Comparison of ENCODE assay signal across 18 cellular contexts in the genomic region with DNA sequence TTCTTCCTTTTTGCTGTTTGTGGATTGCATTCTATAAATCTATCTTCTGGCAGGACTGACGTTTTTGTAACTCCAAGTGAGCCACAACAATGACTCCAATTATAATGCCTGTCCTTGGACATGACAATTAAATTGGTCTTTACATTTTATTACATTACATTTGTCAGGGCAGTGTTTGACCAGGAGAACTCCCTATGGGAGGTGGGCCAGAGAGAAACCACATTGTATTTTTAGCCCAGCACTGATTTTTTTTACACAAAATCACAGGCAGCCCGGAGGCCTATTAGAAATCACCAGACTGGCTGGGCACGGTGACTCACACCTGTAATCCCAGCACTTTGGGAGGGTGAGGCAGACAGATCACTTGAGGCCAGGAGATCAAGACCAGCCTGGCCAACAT.
DNase-seq lines count a peak whose midpoint lies in the region; ATAC-seq and TF ChIP-seq lines count a peak whose summit lies in the region.
"Had no signal": no experiment of that assay in that cellular context is flagged by ENCODE, and none has a peak within 500 bp of the region (broad histone marks: within the 10 kb centered on the region; RNA-seq: fewer than 3 reads in every experiment).

No MANE protein-coding gene starts in this region.

- dilution Hi-C loops in IMR-90 (cut with HindIII; ENCODE audit: low sequenced_read_pairs, unreplicated experiment) = no loop called here

- WGBS in IMR-90 (ENCODE audit: extremely low coverage in 2 of 2, insufficient read length in 1 of 2), 2 experiments = 100% methylated on average over 1 of the region's 3 CpGs; no CpG with 5 or more reads in 1 of the 2 experiments
- WGBS in sigmoid colon, 2 donors = 13 to 66% methylated on average over 3 of the region's 3 CpGs

- no peak for ATAC-seq in IMR-90 (ENCODE audit: low read depth)
- ATAC-seq: activated CD8-positive, alpha-beta T cell treated with anti-CD3 and anti-CD28 coated beads, Interleukin-2, amount 10 ng/mL, durations not matched to agents 7 days and 5 days; gastrocnemius medialis had no signal

- DNase-seq in EL (peak; percentile 17), IMR-90 (peak; percentile 16), colonic mucosa (peak; percentile 22), sigmoid colon (no peak), SK-N-DZ (ENCODE audit: low spot score) (no peak), NCI-H1436 treated with DMSO at 0.1 percent for 48 hours (lab: John Stamatoyannopoulos, UW) (no peak), LoVo (ENCODE audit: low spot score) (no peak)
- DNase-seq: activated CD8-positive, alpha-beta T cell treated with anti-CD3 and anti-CD28 coated beads, Interleukin-2, amount 10 ng/mL, durations not matched to agents 7 days and 5 days; activated T-cell treated with anti-CD3 and anti-CD28 coated beads, Interleukin-2, amount 50 U/mL, for 24 hours; CD8-positive, alpha-beta memory T cell; DMS79; dorsolateral prefrontal cortex; gastrocnemius medialis; Kasumi-1; NCI-H2171; NCI-H82; SJCRH30 had no signal

- H4K5ac ChIP-seq in IMR-90 (ENCODE audit: low read depth, low read length) = no peak overlapping the region

- TF ChIP-seq EP300 in sigmoid colon (IDR thresholded peaks at IDR 0.05) = no peak

- H3K4me1 ChIP-seq in IMR-90 (ENCODE audit: control insufficient read depth, insufficient read depth, low read length) = peaks cover 6% of the 10 kb centered on the region
- H3K4me1 ChIP-seq in colonic mucosa = no peaks in the 10 kb centered on the region
- peaks cover 0 to 58% (median 53%) of the 10 kb centered on the region in 4 donors for H3K4me1 ChIP-seq in sigmoid colon
- H3K4me1 ChIP-seq: prostate gland had no signal

- no peak overlapping the region for H3K9ac ChIP-seq in IMR-90 (ENCODE audit: low read depth, low read length)
- no peak overlapping the region for H3K9ac ChIP-seq in colonic mucosa (ENCODE audit: low read depth in 2 of 2, low read length in 2 of 2)

- H2AK9ac ChIP-seq in IMR-90 (replicated peaks; ENCODE audit: low read depth, low read length, poor library complexity) = no peak overlapping the region

- no peak for TF ChIP-seq POLR2A in IMR-90 (IDR thresholded peaks at IDR 0.05; ENCODE audit: low read depth, low read length)
- TF ChIP-seq POLR2A in sigmoid colon (IDR thresholded peaks at IDR 0.05) = no peak

- H3K9me3 ChIP-seq in IMR-90 (ENCODE audit: control insufficient read depth, insufficient read depth, low read length) (no peaks in the 10 kb centered on the region), colonic mucosa (no peaks in the 10 kb centered on the region), sigmoid colon (no peaks in the 10 kb centered on the region)
- H3K9me3 ChIP-seq: gastrocnemius medialis, prostate gland, SJCRH30 had no signal

- H2BK15ac ChIP-seq in IMR-90 (ENCODE audit: low read depth, low read length) = 0 out of 3 replicates have a peak overlapping the region, but pooled peaks have one; percentile 59

- no peak for TF ChIP-seq RAD21 in IMR-90 (IDR thresholded peaks at IDR 0.05; ENCODE audit: low read length)

- H3K56ac ChIP-seq in IMR-90 (ENCODE audit: extremely low read depth, insufficient read depth, low read length) = no peak overlapping the region

- TF ChIP-seq CTCF in IMR-90 (conservative IDR thresholded peaks at IDR 0.05; ENCODE audit: low read depth, low read length) = no peak
- no peak for TF ChIP-seq CTCF in colonic mucosa (IDR thresholded peaks at IDR 0.05)
- TF ChIP-seq CTCF in sigmoid colon (IDR thresholded peaks at IDR 0.05) = no peak

- CTCF ChIA-PET in IMR-90 (lab: Yijun Ruan, JAX) = interaction anchor here (0.6 kb wide), 1 partner anchor 12 kb away, joined by 4 read pairs; no protein-coding TSS in a partner anchor

- H3K36me3 ChIP-seq in IMR-90 (ENCODE audit: control insufficient read depth, insufficient read depth, low read length) (no peaks in the 10 kb centered on the region), colonic mucosa (no peaks in the 10 kb centered on the region), sigmoid colon (peaks cover 0 to 27% (median 4%) of the 10 kb centered on the region in 4 donors)
- H3K36me3 ChIP-seq: gastrocnemius medialis, prostate gland, SJCRH30 had no signal

- H2AFZ ChIP-seq in IMR-90 (replicated peaks; ENCODE audit: low read length, poor library complexity) = no peak overlapping the region

- POLR2A ChIA-PET in IMR-90 (lab: Charles Lee; ENCODE audit: unreplicated experiment) = no interaction called here

- no peak overlapping the region for H2AK5ac ChIP-seq in IMR-90 (ENCODE audit: low read depth, low read length)

- 0 out of 2 replicates have a peak overlapping the region, but pooled peaks have one; percentile 3 for H3K23ac ChIP-seq in IMR-90 (ENCODE audit: low read depth, low read length)

- BruUV-seq in IMR-90 (replicated peaks; lab: Mats Ljungman, UMichigan) = no TSS peak

- peak overlapping the region; percentile 9; the same call in 1 of the 2 replicates for H2BK20ac ChIP-seq in IMR-90 (ENCODE audit: low read depth, low read length)

- H3K27ac ChIP-seq in IMR-90 (ENCODE audit: insufficient read depth, low read length) (no peak overlapping the region), colonic mucosa (no peak overlapping the region), sigmoid colon (peak overlapping the region; percentile 30 to 74 (median 58))
- H3K27ac ChIP-seq: dorsolateral prefrontal cortex, gastrocnemius medialis, prostate gland, SJCRH30 had no signal

- intact Hi-C loops in IMR-90 (cut with micrococcal nuclease) (no loop called here), colonic mucosa (cut with DNase I) (no loop called here), sigmoid colon (cut with DNase I) (loop anchor here (10.0 kb wide), 1 partner anchor 445 kb away; no protein-coding TSS in a partner anchor)

- H4K8ac ChIP-seq in IMR-90 (ENCODE audit: low read depth in 2 of 2, low read length in 2 of 2) = no peak overlapping the region

- H2BK5ac ChIP-seq in IMR-90 (ENCODE audit: low read depth, low read length, poor library complexity, severe bottlenecking) = no peak overlapping the region

- in situ Hi-C loops in IMR-90 (cut with MboI; ENCODE audit: low sequenced_read_pairs) = no loop called here

- H3K79me1 ChIP-seq in IMR-90 (ENCODE audit: low read depth in 1 of 2, low read length in 2 of 2) = 0 out of 4 replicates have a peak, but pooled peaks cover 0 to 3% of the 10 kb centered on the region in 2 experiments

- no peaks in the 10 kb centered on the region for H4K20me1 ChIP-seq in IMR-90 (ENCODE audit: insufficient read depth, low read length)

- no peak overlapping the region for H3K4me3 ChIP-seq in IMR-90 (ENCODE audit: insufficient read depth, low read depth, low read length)
- H3K4me3 ChIP-seq in colonic mucosa = no peak overlapping the region
- no peak overlapping the region for H3K4me3 ChIP-seq in sigmoid colon
- H3K4me3 ChIP-seq: dorsolateral prefrontal cortex, gastrocnemius medialis, prostate gland, SJCRH30 had no signal

- H3K9me1 ChIP-seq in IMR-90 (ENCODE audit: insufficient read depth, low read length) = peaks cover 7% of the 10 kb centered on the region

- H3K4ac ChIP-seq in IMR-90 (ENCODE audit: low read depth, low read length) = 0 out of 2 replicates have a peak overlapping the region, but pooled peaks have one; percentile 23

- H3K27me3 ChIP-seq in IMR-90 (ENCODE audit: control insufficient read depth, insufficient read depth, low read length) (no peaks in the 10 kb centered on the region), colonic mucosa (no peaks in the 10 kb centered on the region), sigmoid colon (no peaks in the 10 kb centered on the region)
- H3K27me3 ChIP-seq: dorsolateral prefrontal cortex, gastrocnemius medialis, SJCRH30 had no signal

- no peak overlapping the region for H3K4me2 ChIP-seq in IMR-90 (ENCODE audit: low read depth, low read length)

- no peak overlapping the region for H3K14ac ChIP-seq in IMR-90 (replicated peaks; ENCODE audit: low read depth, low read length)

- no peak overlapping the region for H3K18ac ChIP-seq in IMR-90 (ENCODE audit: low read depth, low read length)

- no peak overlapping the region for H4K91ac ChIP-seq in IMR-90 (ENCODE audit: insufficient read depth, low read depth, low read length)

- H2BK120ac ChIP-seq in IMR-90 (ENCODE audit: low read depth, low read length) = no peak overlapping the region

TF ChIP-seq in IMR-90, 13 proteins besides CTCF, POLR2A, EP300 and RAD21:
- TF ChIP-seq RFX5 (IDR thresholded peaks at IDR 0.05; ENCODE audit: low read depth, low read length) (no peak), MAFK (IDR thresholded peaks at IDR 0.05; ENCODE audit: low read depth, low read length) (no peak), RCOR1 (IDR thresholded peaks at IDR 0.05; ENCODE audit: insufficient replicate concordance, low read length) (no peak), CEBPB (IDR thresholded peaks at IDR 0.05; ENCODE audit: low read depth, low read length) (no peak), FOS (IDR thresholded peaks at IDR 0.05; ENCODE audit: low read depth, low read length) (no peak), MXI1 (IDR thresholded peaks at IDR 0.05; ENCODE audit: borderline replicate concordance, low read depth, low read length) (no peak), CHD1 (IDR thresholded peaks at IDR 0.05; ENCODE audit: low read depth, low read length) (no peak), MAZ (IDR thresholded peaks at IDR 0.05; ENCODE audit: borderline replicate concordance, low read depth, low read length) (no peak), NFE2L2 (IDR thresholded peaks at IDR 0.05; ENCODE audit: low read depth, low read length) (no peak), SMC3 (IDR thresholded peaks at IDR 0.05; ENCODE audit: low read depth, low read length) (no peak), BHLHE40 (IDR thresholded peaks at IDR 0.05; ENCODE audit: low read depth, low read length) (no peak)
- TF ChIP-seq, protein P1, sequence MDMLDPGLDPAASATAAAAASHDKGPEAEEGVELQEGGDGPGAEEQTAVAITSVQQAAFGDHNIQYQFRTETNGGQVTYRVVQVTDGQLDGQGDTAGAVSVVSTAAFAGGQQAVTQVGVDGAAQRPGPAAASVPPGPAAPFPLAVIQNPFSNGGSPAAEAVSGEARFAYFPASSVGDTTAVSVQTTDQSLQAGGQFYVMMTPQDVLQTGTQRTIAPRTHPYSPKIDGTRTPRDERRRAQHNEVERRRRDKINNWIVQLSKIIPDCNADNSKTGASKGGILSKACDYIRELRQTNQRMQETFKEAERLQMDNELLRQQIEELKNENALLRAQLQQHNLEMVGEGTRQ (IDR thresholded peaks at IDR 0.05; ENCODE audit: low read depth, low read length) = no peak
- TF ChIP-seq, protein P2, sequence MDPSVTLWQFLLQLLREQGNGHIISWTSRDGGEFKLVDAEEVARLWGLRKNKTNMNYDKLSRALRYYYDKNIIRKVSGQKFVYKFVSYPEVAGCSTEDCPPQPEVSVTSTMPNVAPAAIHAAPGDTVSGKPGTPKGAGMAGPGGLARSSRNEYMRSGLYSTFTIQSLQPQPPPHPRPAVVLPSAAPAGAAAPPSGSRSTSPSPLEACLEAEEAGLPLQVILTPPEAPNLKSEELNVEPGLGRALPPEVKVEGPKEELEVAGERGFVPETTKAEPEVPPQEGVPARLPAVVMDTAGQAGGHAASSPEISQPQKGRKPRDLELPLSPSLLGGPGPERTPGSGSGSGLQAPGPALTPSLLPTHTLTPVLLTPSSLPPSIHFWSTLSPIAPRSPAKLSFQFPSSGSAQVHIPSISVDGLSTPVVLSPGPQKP (IDR thresholded peaks at IDR 0.05; ENCODE audit: borderline replicate concordance, low read depth, low read length) = no peak

Comparison
In these comparisons a context has a peak if more than half of its experiments do, and no peak if none do; other contexts are left out.
1. DNase-seq: peak in EL (single experiment), IMR-90 (single experiment) and colonic mucosa (single experiment); none in sigmoid colon (single experiment), SK-N-DZ (single experiment), NCI-H1436 treated with DMSO at 0.1 percent for 48 hours (single experiment) and LoVo (single experiment).
2. H3K27ac ChIP-seq: peak in sigmoid colon (4 of 4); none in IMR-90 (single experiment) and colonic mucosa (single experiment).